In the genomic region with DNA sequence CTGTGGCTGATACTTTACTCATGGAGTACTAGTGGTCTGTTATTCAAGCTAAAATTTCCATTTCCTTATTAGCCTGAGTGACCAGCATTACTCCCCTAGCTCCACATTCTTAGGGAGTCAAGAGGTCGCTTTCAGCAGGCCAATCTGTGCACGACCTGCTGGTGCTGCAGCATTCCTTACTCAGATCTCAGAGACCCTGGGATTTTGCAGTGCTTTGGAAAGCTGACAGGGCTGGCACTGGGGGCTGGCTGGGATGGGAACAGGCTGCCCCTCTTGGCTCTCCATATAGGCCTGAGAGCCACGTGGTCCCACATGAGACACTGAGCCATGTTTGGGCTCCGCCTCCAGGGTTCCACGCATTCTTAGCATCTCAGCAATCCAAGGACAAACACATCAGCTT, we compare ENCODE assay signal across 1 cellular context.
A peak's percentile ranks its signal among the peaks of the same experiment; 100 is the strongest.
TF ChIP-seq lines count a peak whose summit lies in the region.

No MANE protein-coding gene starts in this region.

TF ChIP-seq in liver, 16 proteins besides CTCF, POLR2A, EP300 and RAD21 (continued from another document):
- TF ChIP-seq, protein P1, sequence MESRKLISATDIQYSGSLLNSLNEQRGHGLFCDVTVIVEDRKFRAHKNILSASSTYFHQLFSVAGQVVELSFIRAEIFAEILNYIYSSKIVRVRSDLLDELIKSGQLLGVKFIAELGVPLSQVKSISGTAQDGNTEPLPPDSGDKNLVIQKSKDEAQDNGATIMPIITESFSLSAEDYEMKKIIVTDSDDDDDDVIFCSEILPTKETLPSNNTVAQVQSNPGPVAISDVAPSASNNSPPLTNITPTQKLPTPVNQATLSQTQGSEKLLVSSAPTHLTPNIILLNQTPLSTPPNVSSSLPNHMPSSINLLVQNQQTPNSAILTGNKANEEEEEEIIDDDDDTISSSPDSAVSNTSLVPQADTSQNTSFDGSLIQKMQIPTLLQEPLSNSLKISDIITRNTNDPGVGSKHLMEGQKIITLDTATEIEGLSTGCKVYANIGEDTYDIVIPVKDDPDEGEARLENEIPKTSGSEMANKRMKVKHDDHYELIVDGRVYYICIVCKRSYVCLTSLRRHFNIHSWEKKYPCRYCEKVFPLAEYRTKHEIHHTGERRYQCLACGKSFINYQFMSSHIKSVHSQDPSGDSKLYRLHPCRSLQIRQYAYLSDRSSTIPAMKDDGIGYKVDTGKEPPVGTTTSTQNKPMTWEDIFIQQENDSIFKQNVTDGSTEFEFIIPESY (IDR thresholded peaks at IDR 0.05): no peak
- no peak for TF ChIP-seq GABPA (IDR thresholded peaks at IDR 0.05 in 1 of 2, conservative IDR thresholded peaks at IDR 0.05 in 1 of 2)
- TF ChIP-seq, protein P2, sequence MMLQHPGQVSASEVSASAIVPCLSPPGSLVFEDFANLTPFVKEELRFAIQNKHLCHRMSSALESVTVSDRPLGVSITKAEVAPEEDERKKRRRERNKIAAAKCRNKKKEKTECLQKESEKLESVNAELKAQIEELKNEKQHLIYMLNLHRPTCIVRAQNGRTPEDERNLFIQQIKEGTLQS (IDR thresholded peaks at IDR 0.05): no peak
- no peak for TF ChIP-seq FOXA1 (IDR thresholded peaks at IDR 0.05)
- TF ChIP-seq RXRA (IDR thresholded peaks at IDR 0.05): peak in 1 of 2 donors; percentile 33
- TF ChIP-seq, protein P3, sequence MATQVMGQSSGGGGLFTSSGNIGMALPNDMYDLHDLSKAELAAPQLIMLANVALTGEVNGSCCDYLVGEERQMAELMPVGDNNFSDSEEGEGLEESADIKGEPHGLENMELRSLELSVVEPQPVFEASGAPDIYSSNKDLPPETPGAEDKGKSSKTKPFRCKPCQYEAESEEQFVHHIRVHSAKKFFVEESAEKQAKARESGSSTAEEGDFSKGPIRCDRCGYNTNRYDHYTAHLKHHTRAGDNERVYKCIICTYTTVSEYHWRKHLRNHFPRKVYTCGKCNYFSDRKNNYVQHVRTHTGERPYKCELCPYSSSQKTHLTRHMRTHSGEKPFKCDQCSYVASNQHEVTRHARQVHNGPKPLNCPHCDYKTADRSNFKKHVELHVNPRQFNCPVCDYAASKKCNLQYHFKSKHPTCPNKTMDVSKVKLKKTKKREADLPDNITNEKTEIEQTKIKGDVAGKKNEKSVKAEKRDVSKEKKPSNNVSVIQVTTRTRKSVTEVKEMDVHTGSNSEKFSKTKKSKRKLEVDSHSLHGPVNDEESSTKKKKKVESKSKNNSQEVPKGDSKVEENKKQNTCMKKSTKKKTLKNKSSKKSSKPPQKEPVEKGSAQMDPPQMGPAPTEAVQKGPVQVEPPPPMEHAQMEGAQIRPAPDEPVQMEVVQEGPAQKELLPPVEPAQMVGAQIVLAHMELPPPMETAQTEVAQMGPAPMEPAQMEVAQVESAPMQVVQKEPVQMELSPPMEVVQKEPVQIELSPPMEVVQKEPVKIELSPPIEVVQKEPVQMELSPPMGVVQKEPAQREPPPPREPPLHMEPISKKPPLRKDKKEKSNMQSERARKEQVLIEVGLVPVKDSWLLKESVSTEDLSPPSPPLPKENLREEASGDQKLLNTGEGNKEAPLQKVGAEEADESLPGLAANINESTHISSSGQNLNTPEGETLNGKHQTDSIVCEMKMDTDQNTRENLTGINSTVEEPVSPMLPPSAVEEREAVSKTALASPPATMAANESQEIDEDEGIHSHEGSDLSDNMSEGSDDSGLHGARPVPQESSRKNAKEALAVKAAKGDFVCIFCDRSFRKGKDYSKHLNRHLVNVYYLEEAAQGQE (IDR thresholded peaks at IDR 0.05): no peak
- peak; percentile 39 for TF ChIP-seq SP1 (IDR thresholded peaks at IDR 0.05)
